8 cellular contexts compared by ENCODE assay signal in the genomic region with DNA sequence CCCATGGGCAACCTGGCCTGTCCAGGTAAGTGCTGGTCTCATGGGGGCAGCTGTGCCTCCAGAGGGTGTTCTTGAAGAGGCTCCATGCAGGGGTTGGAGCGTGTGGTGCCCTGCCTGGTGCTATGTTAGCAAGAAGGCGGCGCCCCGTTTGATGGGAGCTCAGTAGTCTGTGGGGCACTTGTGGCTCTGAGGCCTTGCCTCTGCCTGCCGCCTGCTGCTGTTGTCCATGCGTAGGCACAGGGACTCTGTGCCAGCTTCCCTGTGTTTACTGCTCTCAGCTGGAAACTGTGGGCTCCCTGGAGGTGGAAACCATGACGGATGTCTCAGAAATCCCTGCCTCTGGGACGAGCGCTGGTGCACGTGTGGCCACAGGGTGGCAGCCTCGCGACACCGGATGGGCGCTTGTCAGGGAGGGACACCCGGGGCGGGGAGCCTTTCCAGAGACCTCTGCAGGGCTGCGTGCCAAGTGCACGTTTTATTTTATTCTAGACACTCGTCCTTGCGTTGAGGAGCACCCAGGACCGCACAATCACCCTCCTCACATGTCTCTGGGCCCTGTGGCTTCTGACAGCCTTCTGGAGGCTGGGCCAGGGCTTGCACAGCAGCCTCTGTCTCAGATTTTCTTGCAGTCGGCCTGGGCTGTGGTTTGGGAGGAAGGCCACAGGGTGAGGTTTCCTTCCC. TPM values are rescaled to one million over a fixed set of nuclear protein-coding genes. Genes with fewer than 3 reads are reported as not detected.
A peak's percentile ranks its signal among the peaks of the same experiment; 100 is the strongest.
DNase-seq lines count a peak whose midpoint lies in the region; ATAC-seq and TF ChIP-seq lines count a peak whose summit lies in the region.

No MANE protein-coding gene starts in this region.

- no peaks in the 10 kb centered on the region for H3K27me3 Mint-ChIP-seq in H9 (ENCODE audit: low read depth)
- no peaks in the 10 kb centered on the region for H3K27me3 Mint-ChIP-seq in activated T-helper 1 cell treated with anti-CD3 and anti-CD28 coated beads, Interleukin-12 subunit alpha, Interleukin-12 subunit beta, Interleukin-2, Interleukin-4 antibody, amounts not matched to agents 30 ng/mL and 10 ng/mL and 1 ng/mL, durations not matched to agents 14 hours and 24 hours and 36 hours (ENCODE audit: insufficient read depth)

- H3K4ac ChIP-seq in H9 (ENCODE audit: low read depth, low read length): no peak overlapping the region

- no peak overlapping the region for H2BK15ac ChIP-seq in H9 (ENCODE audit: low read depth, low read length)

- H3K9me2 ChIP-seq in Loucy (replicated peaks; ENCODE audit: low read depth, low read length) (no peaks in the 10 kb centered on the region), neural cell (ENCODE audit: insufficient read depth, low read length) (no peaks in the 10 kb centered on the region)

- H3K9me3 ChIP-seq in H9 (ENCODE audit: control insufficient read depth, low read depth, low read length) (no peaks in the 10 kb centered on the region), Loucy (ENCODE audit: insufficient read depth, low read depth, low read length) (no peaks in the 10 kb centered on the region), neural cell (ENCODE audit: low read length) (no peaks in the 10 kb centered on the region)

- H3K79me2 ChIP-seq in H9 (ENCODE audit: insufficient read depth, low read length) (no peaks in the 10 kb centered on the region), Loucy (ENCODE audit: insufficient read depth, low read length) (peaks cover 15% of the 10 kb centered on the region; the same call in 1 of the 2 replicates), neural cell (replicated peaks; ENCODE audit: insufficient read depth, low read length) (no peaks in the 10 kb centered on the region)

- H3T11ph ChIP-seq in H9 (ENCODE audit: low read length): no peak overlapping the region

- intact Hi-C loops in activated T-helper 1 cell treated with anti-CD3 and anti-CD28 coated beads, Interleukin-12 subunit alpha, Interleukin-12 subunit beta, Interleukin-2, Interleukin-4 antibody, amounts not matched to agents 30 ng/mL and 10 ng/mL and 1 ng/mL, durations not matched to agents 14 hours and 24 hours and 36 hours (cut with micrococcal nuclease): loop anchor here (1.0 to 10.0 kb wide), 11 partner anchors 14 to 722 kb away; partner anchors contain the start of genes ARF1, JMJD4, RNF187 and SNAP47

- H3K36me3 Mint-ChIP-seq in H9 (ENCODE audit: insufficient read depth in 1 of 3, low read depth in 3 of 3): peaks cover 18 to 67% (median 46%) of the 10 kb centered on the region in 3 experiments
- peaks cover 47% of the 10 kb centered on the region for H3K36me3 Mint-ChIP-seq in activated T-helper 1 cell treated with anti-CD3 and anti-CD28 coated beads, Interleukin-12 subunit alpha, Interleukin-12 subunit beta, Interleukin-2, Interleukin-4 antibody, amounts not matched to agents 30 ng/mL and 10 ng/mL and 1 ng/mL, durations not matched to agents 14 hours and 24 hours and 36 hours (ENCODE audit: low read depth)

- H3K4me1 Mint-ChIP-seq in H9: peaks cover 4 to 19% of the 10 kb centered on the region in 2 experiments; a peak in 2 of 4 replicates
- peaks cover 91% of the 10 kb centered on the region for H3K4me1 Mint-ChIP-seq in activated T-helper 1 cell treated with anti-CD3 and anti-CD28 coated beads, Interleukin-12 subunit alpha, Interleukin-12 subunit beta, Interleukin-2, Interleukin-4 antibody, amounts not matched to agents 30 ng/mL and 10 ng/mL and 1 ng/mL, durations not matched to agents 14 hours and 24 hours and 36 hours (ENCODE audit: low read depth)

- H3K27ac ChIP-seq in H9 (ENCODE audit: insufficient read length, low read depth, low read length): no peak overlapping the region
- H3K27ac ChIP-seq in RWPE1: peak overlapping the region; percentile 85
- no peak overlapping the region for H3K27ac ChIP-seq in neural cell (ENCODE audit: low read length)

- peaks cover 3% of the 10 kb centered on the region for H3K79me1 ChIP-seq in H9 (ENCODE audit: insufficient read depth, low read depth, low read length, poor library complexity, severe bottlenecking)

- H3K9ac ChIP-seq in H9 (ENCODE audit: extremely low read depth, insufficient read length, low read length) (no peak overlapping the region), Loucy (ENCODE audit: low read depth, low read length, poor library complexity, severe bottlenecking) (no peak overlapping the region), neural cell (ENCODE audit: low read length) (peak overlapping the region; percentile 9)

- H3K18ac ChIP-seq in H9 (ENCODE audit: insufficient read length, low read depth, low read length): no peak overlapping the region

- H3K4me2 ChIP-seq in H9 (ENCODE audit: insufficient read depth, insufficient read length, low read length) (no peak overlapping the region), Loucy (ENCODE audit: low read depth, low read length, poor library complexity, severe bottlenecking) (peak overlapping the region; percentile 53), neural cell (ENCODE audit: low read length) (no peak overlapping the region)

- H3K4me3 ChIP-seq in Loucy (ENCODE audit: low read length, poor library complexity, severe bottlenecking) (no peak overlapping the region), neural cell (ENCODE audit: low read length) (peak overlapping the region; percentile 7)

- no peak overlapping the region for H4K5ac ChIP-seq in H9 (ENCODE audit: insufficient read length, low read depth, low read length)

- H3K27ac Mint-ChIP-seq in H9: peak overlapping the region in 2 of 3 experiments; percentile 39 to 61; a peak in 1 of 7 replicates
- H3K27ac Mint-ChIP-seq in activated T-helper 1 cell treated with anti-CD3 and anti-CD28 coated beads, Interleukin-12 subunit alpha, Interleukin-12 subunit beta, Interleukin-2, Interleukin-4 antibody, amounts not matched to agents 30 ng/mL and 10 ng/mL and 1 ng/mL, durations not matched to agents 14 hours and 24 hours and 36 hours: peak overlapping the region; percentile 77

- H3K14ac ChIP-seq in H9 (ENCODE audit: insufficient read depth, low read length): no peak overlapping the region

- ATAC-seq in stimulated activated naive CD8-positive, alpha-beta T cell treated with anti-CD3 and anti-CD28 coated beads, Interleukin-15, Interleukin-2, amounts not matched to agents 100 U/mL and 50 U/mL, for 24 hours: peak; percentile 80

- peaks cover 11% of the 10 kb centered on the region for H3F3A ChIP-seq in Loucy (ENCODE audit: low read depth)
- H3F3A ChIP-seq in neural cell (ENCODE audit: insufficient read depth, low read length, poor library complexity, severe bottlenecking): no peaks in the 10 kb centered on the region

- H2BK20ac ChIP-seq in H9 (ENCODE audit: low read depth, low read length, poor library complexity, severe bottlenecking): no peak overlapping the region

- H3K23ac ChIP-seq in H9 (ENCODE audit: insufficient read length, low read depth, low read length): no peak overlapping the region

- H3K4me3 Mint-ChIP-seq in H9: no peak overlapping the region
- H3K4me3 Mint-ChIP-seq in activated T-helper 1 cell treated with anti-CD3 and anti-CD28 coated beads, Interleukin-12 subunit alpha, Interleukin-12 subunit beta, Interleukin-2, Interleukin-4 antibody, amounts not matched to agents 30 ng/mL and 10 ng/mL and 1 ng/mL, durations not matched to agents 14 hours and 24 hours and 36 hours: peak overlapping the region; percentile 47

- H2BK5ac ChIP-seq in H9 (ENCODE audit: insufficient read length, low read length): no peak overlapping the region

- WGBS in H9 (ENCODE audit: extremely low coverage, insufficient read length, low lambda C conversion rate): no CpG with 5 or more reads among the region's 22 CpGs

- H3K27me3 ChIP-seq in H9 (ENCODE audit: insufficient read depth, low read length): no peaks in the 10 kb centered on the region
- H3K27me3 ChIP-seq in Loucy (ENCODE audit: insufficient read depth, low read length, poor library complexity, severe bottlenecking): no peaks in the 10 kb centered on the region
- no peaks in the 10 kb centered on the region for H3K27me3 ChIP-seq in neural cell (ENCODE audit: insufficient read depth, low read depth, low read length)

- no peaks in the 10 kb centered on the region for H3K9me3 Mint-ChIP-seq in H9
- H3K9me3 Mint-ChIP-seq in activated T-helper 1 cell treated with anti-CD3 and anti-CD28 coated beads, Interleukin-12 subunit alpha, Interleukin-12 subunit beta, Interleukin-2, Interleukin-4 antibody, amounts not matched to agents 30 ng/mL and 10 ng/mL and 1 ng/mL, durations not matched to agents 14 hours and 24 hours and 36 hours: no peaks in the 10 kb centered on the region

- no peak overlapping the region for H3K56ac ChIP-seq in H9 (ENCODE audit: insufficient read length, low read depth, low read length)

- H2BK12ac ChIP-seq in H9 (ENCODE audit: insufficient read length, low read depth, low read length): no peak overlapping the region

- CTCF ChIA-PET in RWPE1 (lab: Yijun Ruan, JAX): interaction anchor here (0.6 to 2.7 kb wide), 27 partner anchors 11 to 750 kb away, joined by 3 to 21 read pairs (median 4); partner anchors contain the start of genes PRSS38 and WNT9A

- TF ChIP-seq EP300 in neural cell (conservative IDR thresholded peaks at IDR 0.05; ENCODE audit: poor library complexity, severe bottlenecking): no peak

- no peak overlapping the region for H4K8ac ChIP-seq in H9 (replicated peaks; ENCODE audit: insufficient read length, low read depth, low read length)

- peaks cover 49% of the 10 kb centered on the region; the same call in 1 of the 2 replicates for H3K36me3 ChIP-seq in Loucy (ENCODE audit: insufficient read depth, low read length)
- peaks cover 5% of the 10 kb centered on the region for H3K36me3 ChIP-seq in neural cell (ENCODE audit: insufficient read depth, low read length)

- POLR2A ChIA-PET in RWPE1 (lab: Yijun Ruan, JAX; ENCODE audit: low non-redundant PET): interaction anchor here (0.6 kb wide), 1 partner anchor 35 kb away, joined by 3 read pairs; no protein-coding TSS in a partner anchor

- H4K91ac ChIP-seq in H9 (ENCODE audit: insufficient read length, low read depth, low read length): no peak overlapping the region

- H3K4me1 ChIP-seq in H9 (ENCODE audit: insufficient read depth, low read length) (no peaks in the 10 kb centered on the region), Loucy (ENCODE audit: insufficient read depth, low read length, poor library complexity, severe bottlenecking) (peaks cover 40% of the 10 kb centered on the region)

- no peak overlapping the region for H2BK120ac ChIP-seq in H9 (ENCODE audit: low read depth, low read length, poor library complexity, severe bottlenecking)

- TF ChIP-seq CTCF in H9 (conservative IDR thresholded peaks at IDR 0.05) (peak; percentile 97), Loucy (conservative IDR thresholded peaks at IDR 0.05; ENCODE audit: low read length) (peak; percentile 96), RWPE1 (conservative IDR thresholded peaks at IDR 0.05; ENCODE audit: low read depth) (peak; percentile 93), neural cell (IDR thresholded peaks at IDR 0.05; ENCODE audit: poor library complexity, severe bottlenecking) (peak; percentile 95)

- peak; percentile 92 for TF ChIP-seq RAD21 in neural cell (conservative IDR thresholded peaks at IDR 0.05)

- H2AK5ac ChIP-seq in H9 (ENCODE audit: insufficient read length, low read length): no peak overlapping the region

- DNase-seq in ELF-1 (ENCODE audit: low read depth, low spot score) (peak; percentile 88), H9 (peak; percentile 89), RWPE1 (ENCODE audit: low spot score) (peak; percentile 97), fibroblast of peridontal ligament (ENCODE audit: extremely low read depth) (peak; percentile 71)
- DNase-seq in activated T-helper 1 cell treated with anti-CD3 and anti-CD28 coated beads, Interleukin-12 subunit alpha, Interleukin-12 subunit beta, Interleukin-2, Interleukin-4 antibody, amounts not matched to agents 30 ng/mL and 10 ng/mL and 1 ng/mL, durations not matched to agents 14 hours and 24 hours and 36 hours (ENCODE audit: low spot score): peak; percentile 81
- DNase-seq in stimulated activated naive CD8-positive, alpha-beta T cell treated with anti-CD3 and anti-CD28 coated beads, Interleukin-15, Interleukin-2, amounts not matched to agents 100 U/mL and 50 U/mL, for 24 hours: peak; percentile 85

- peaks cover 2% of the 10 kb centered on the region for H3K23me2 ChIP-seq in H9 (ENCODE audit: insufficient read length, low read depth, low read length, poor library complexity, severe bottlenecking)

- H4K20me1 ChIP-seq in H9 (ENCODE audit: control insufficient read depth, insufficient read depth, insufficient read length) (no peaks in the 10 kb centered on the region), Loucy (ENCODE audit: insufficient read depth, low read length, poor library complexity, severe bottlenecking) (peaks cover 24% of the 10 kb centered on the region), neural cell (ENCODE audit: insufficient read depth) (no peaks in the 10 kb centered on the region)

- H2AFZ ChIP-seq in H9 (ENCODE audit: low read length) (no peak overlapping the region), Loucy (ENCODE audit: low read length) (no peak overlapping the region), neural cell (ENCODE audit: low read depth, low read length) (no peak overlapping the region)

RNA-seq across cellular contexts. Expression of gene SNAP47, which starts 27.1 kb away (rescaled TPM):
- total RNA-seq in H9 (2021): 44.1 TPM in 2 replicates
- total RNA-seq in activated T-helper 1 cell treated with anti-CD3 and anti-CD28 coated beads, Interleukin-12 subunit alpha, Interleukin-12 subunit beta, Interleukin-2, Interleukin-4 antibody, amounts not matched to agents 30 ng/mL and 10 ng/mL and 1 ng/mL, durations not matched to agents 14 hours and 24 hours and 36 hours: 32.2 and 33.7 TPM in 2 replicates
- polyA plus RNA-seq in neural cell: 56.0 and 60.4 TPM in 2 replicates
- polyA minus RNA-seq in neural cell: 77.0 and 77.4 TPM in 2 replicates

RNA-seq across cellular contexts. Expression of gene JMJD4, which starts 27.3 kb away (rescaled TPM):
- total RNA-seq in H9 (2021): 24.4 and 26.0 TPM in 2 replicates
- 33.9 and 37.5 TPM in 2 replicates for total RNA-seq in activated T-helper 1 cell treated with anti-CD3 and anti-CD28 coated beads, Interleukin-12 subunit alpha, Interleukin-12 subunit beta, Interleukin-2, Interleukin-4 antibody, amounts not matched to agents 30 ng/mL and 10 ng/mL and 1 ng/mL, durations not matched to agents 14 hours and 24 hours and 36 hours
- polyA plus RNA-seq in neural cell: 17.2 and 20.4 TPM in 2 replicates
- polyA minus RNA-seq in neural cell: 23.5 and 29.9 TPM in 2 replicates

RNA-seq across cellular contexts. Expression of gene PRSS38, which starts 53.1 kb away (rescaled TPM):
- total RNA-seq in H9 (2021): not detected in 2 replicates
- total RNA-seq in activated T-helper 1 cell treated with anti-CD3 and anti-CD28 coated beads, Interleukin-12 subunit alpha, Interleukin-12 subunit beta, Interleukin-2, Interleukin-4 antibody, amounts not matched to agents 30 ng/mL and 10 ng/mL and 1 ng/mL, durations not matched to agents 14 hours and 24 hours and 36 hours: not detected in 2 replicates
- not detected in 2 replicates for polyA plus RNA-seq in neural cell
- not detected in 2 replicates for polyA minus RNA-seq in neural cell
